28 cellular contexts compared by ENCODE assay signal in the genomic region with DNA sequence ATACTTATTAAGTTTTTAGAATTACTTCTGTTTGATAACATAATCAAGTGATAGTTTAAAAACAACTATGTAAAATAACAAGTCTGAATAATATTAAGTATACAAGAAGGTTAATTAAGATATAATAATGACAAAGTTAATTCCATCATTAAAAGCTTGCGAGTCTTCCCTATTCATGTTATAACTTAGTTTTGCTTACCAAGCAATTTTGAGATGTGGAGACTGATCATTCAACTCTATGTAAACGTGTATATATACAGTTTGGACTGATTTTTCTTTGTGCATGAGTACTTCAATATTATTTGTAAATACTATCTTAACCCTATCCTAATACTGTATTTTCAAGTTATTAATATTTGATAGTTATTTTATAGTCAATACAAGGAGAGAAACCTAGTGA.
A peak's percentile ranks its signal among the peaks of the same experiment; 100 is the strongest.
DNase-seq lines count a peak whose midpoint lies in the region; ATAC-seq, FAIRE-seq and TF ChIP-seq lines count a peak whose summit lies in the region.
"Had no signal": no experiment of that assay in that cellular context is flagged by ENCODE, and none has a peak within 500 bp of the region (broad histone marks: within the 10 kb centered on the region; RNA-seq: fewer than 3 reads in every experiment).

No MANE protein-coding gene starts in this region.

- CTCF ChIA-PET in A549 (lab: Yijun Ruan, JAX) (no interaction called here), IMR-90 (lab: Yijun Ruan, JAX) (no interaction called here), H1 (lab: Charles Lee; ENCODE audit: partially characterized antibody) (no interaction called here)

- H3K14ac ChIP-seq in IMR-90 (replicated peaks; ENCODE audit: low read depth, low read length) (no peak overlapping the region), H1 (ENCODE audit: insufficient read length) (no peak overlapping the region)

- dilution Hi-C loops in IMR-90 (cut with HindIII; ENCODE audit: low sequenced_read_pairs, unreplicated experiment): no loop called here

- H3K23me2 ChIP-seq in H1 (ENCODE audit: low read depth, low read length): no peaks in the 10 kb centered on the region

- no peak overlapping the region for H3K27ac ChIP-seq in A549
- no peak overlapping the region for H3K27ac ChIP-seq in IMR-90 (ENCODE audit: insufficient read depth, low read length)
- H3K27ac ChIP-seq in H1 (ENCODE audit: low read depth, low read length): no peak overlapping the region
- no peak overlapping the region for H3K27ac ChIP-seq in left lung
- H3K27ac ChIP-seq: BLaER1 had no signal

- H2BK120ac ChIP-seq in IMR-90 (ENCODE audit: low read depth, low read length): no peak overlapping the region
- H2BK120ac ChIP-seq in H1 (replicated peaks; ENCODE audit: low read depth, low read length): no peak overlapping the region

- H3K9me3 ChIP-seq in A549: no peaks in the 10 kb centered on the region
- H3K9me3 ChIP-seq in IMR-90 (ENCODE audit: control insufficient read depth, insufficient read depth, low read length): peaks cover 3% of the 10 kb centered on the region
- no peaks in the 10 kb centered on the region for H3K9me3 ChIP-seq in H1 (ENCODE audit: insufficient read depth in 2 of 2, low read depth in 1 of 2, low read length in 1 of 2)
- peaks cover 0 to 2% of the 10 kb centered on the region in 2 donors for H3K9me3 ChIP-seq in left lung
- H3K9me3 ChIP-seq: BE2C, BLaER1 had no signal

- peaks cover 14% of the 10 kb centered on the region for H3K9me3 Mint-ChIP-seq in activated naive CD8-positive, alpha-beta T cell treated with anti-CD3 and anti-CD28 coated beads for 36 hours

- H3K56ac ChIP-seq in IMR-90 (ENCODE audit: extremely low read depth, insufficient read depth, low read length) (no peak overlapping the region), H1 (replicated peaks; ENCODE audit: insufficient read length, low read depth, low read length) (no peak overlapping the region)

- no peak overlapping the region for H4K91ac ChIP-seq in IMR-90 (ENCODE audit: insufficient read depth, low read depth, low read length)
- H4K91ac ChIP-seq in H1 (replicated peaks; ENCODE audit: insufficient read length, low read length): no peak overlapping the region

- FAIRE-seq in A204.1 (lab: Jason Lieb, UNC) (peak; percentile 73), A549 (lab: Jason Lieb, UNC) (no peak), H1 (lab: Jason Lieb, UNC) (no peak)
- FAIRE-seq: GM12878, GM12892, GM18507, GM19239 had no signal

- H3K18ac ChIP-seq in IMR-90 (ENCODE audit: low read depth, low read length): no peak overlapping the region
- no peak overlapping the region for H3K18ac ChIP-seq in H1 (ENCODE audit: extremely low read depth, low read length)

- no peak overlapping the region for H3K4me2 ChIP-seq in A549
- H3K4me2 ChIP-seq in IMR-90 (ENCODE audit: low read depth, low read length): no peak overlapping the region
- H3K4me2 ChIP-seq in H1 (ENCODE audit: insufficient read depth in 1 of 2, low read depth in 2 of 2, low read length in 2 of 2): no peak overlapping the region
- H3K4me2 ChIP-seq: BLaER1 had no signal

- no peak overlapping the region for H3K27ac Mint-ChIP-seq in activated naive CD8-positive, alpha-beta T cell treated with anti-CD3 and anti-CD28 coated beads for 36 hours
- H3K27ac Mint-ChIP-seq: CD14-positive monocyte; CD4-positive, alpha-beta memory T cell; CD4-positive, CD25-positive, alpha-beta regulatory T cell; CD8-positive, alpha-beta memory T cell had no signal

- no peak overlapping the region for H2AK5ac ChIP-seq in IMR-90 (ENCODE audit: low read depth, low read length)
- H2AK5ac ChIP-seq in H1 (ENCODE audit: low read depth, low read length): no peak overlapping the region

- H2AK9ac ChIP-seq in IMR-90 (replicated peaks; ENCODE audit: low read depth, low read length, poor library complexity): no peak overlapping the region

- no peaks in the 10 kb centered on the region for H4K20me1 ChIP-seq in IMR-90 (ENCODE audit: insufficient read depth, low read length)
- no peaks in the 10 kb centered on the region for H4K20me1 ChIP-seq in H1 (replicated peaks in 1 of 2; ENCODE audit: control insufficient read depth in 1 of 2, insufficient read depth in 2 of 2, low read length in 2 of 2)
- H4K20me1 ChIP-seq: BLaER1 had no signal

- no peaks in the 10 kb centered on the region for H3K4me1 Mint-ChIP-seq in activated naive CD8-positive, alpha-beta T cell treated with anti-CD3 and anti-CD28 coated beads for 36 hours
- H3K4me1 Mint-ChIP-seq: CD14-positive monocyte; CD4-positive, alpha-beta memory T cell; CD4-positive, CD25-positive, alpha-beta regulatory T cell; CD8-positive, alpha-beta memory T cell had no signal

- H2BK5ac ChIP-seq in IMR-90 (ENCODE audit: low read depth, low read length, poor library complexity, severe bottlenecking) (no peak overlapping the region), H1 (ENCODE audit: low read depth, low read length) (no peak overlapping the region)

- in situ Hi-C loops in IMR-90 (cut with MboI; ENCODE audit: low sequenced_read_pairs): no loop called here

- TF ChIP-seq POLR2A in A549 (IDR thresholded peaks at IDR 0.05; ENCODE audit: low read length): no peak
- no peak for TF ChIP-seq POLR2A in IMR-90 (IDR thresholded peaks at IDR 0.05; ENCODE audit: low read depth, low read length)
- no peak for TF ChIP-seq POLR2A in H1 (IDR thresholded peaks at IDR 0.05; ENCODE audit: control extremely low read depth in 1 of 2, low read depth in 2 of 2, low read length in 2 of 2)

- H3K4me3 Mint-ChIP-seq in activated naive CD8-positive, alpha-beta T cell treated with anti-CD3 and anti-CD28 coated beads for 36 hours: no peak overlapping the region
- H3K4me3 Mint-ChIP-seq: CD14-positive monocyte; CD4-positive, alpha-beta memory T cell; CD4-positive, CD25-positive, alpha-beta regulatory T cell; CD8-positive, alpha-beta memory T cell had no signal

- ATAC-seq in A549: no peak
- no peak for ATAC-seq in IMR-90 (ENCODE audit: low read depth)
- ATAC-seq in left lung: no peak
- no peak for ATAC-seq in GM19023 (IDR thresholded peaks at IDR 0.05; ENCODE audit: unreplicated experiment)
- ATAC-seq: GM12878 had no signal

- no peak overlapping the region for H2BK12ac ChIP-seq in H1 (ENCODE audit: low read depth, low read length)

- no peaks in the 10 kb centered on the region for H3K36me3 ChIP-seq in IMR-90 (ENCODE audit: control insufficient read depth, insufficient read depth, low read length)
- no peaks in the 10 kb centered on the region for H3K36me3 ChIP-seq in H1 (ENCODE audit: control insufficient read depth in 2 of 4, insufficient read depth in 4 of 4, low read length in 3 of 4)
- H3K36me3 ChIP-seq in left lung: no peaks in the 10 kb centered on the region
- H3K36me3 ChIP-seq: BE2C, BLaER1 had no signal

- BruUV-seq in IMR-90 (replicated peaks; lab: Mats Ljungman, UMichigan): no TSS peak

- WGBS in A549 (ENCODE audit: missing lambda C conversion rate): 45% methylated on average over 2 of the region's 2 CpGs
- no CpG with 5 or more reads among the region's 2 CpGs for WGBS in IMR-90 (ENCODE audit: extremely low coverage in 2 of 2, insufficient read length in 1 of 2), 2 experiments
- WGBS in H1 (ENCODE audit: extremely low coverage in 1 of 2, insufficient coverage in 1 of 2, insufficient read length in 1 of 2, insufficient replicate concordance in 2 of 2, low coverage in 1 of 2, low lambda C conversion rate in 2 of 2, missing lambda C conversion rate in 1 of 2), 2 experiments: 93% methylated on average over 2 of the region's 2 CpGs; no CpG with 5 or more reads in 1 of the 2 experiments

- H2BK20ac ChIP-seq in IMR-90 (ENCODE audit: low read depth, low read length): no peak overlapping the region
- H2BK20ac ChIP-seq in H1 (ENCODE audit: low read length): no peak overlapping the region

- H3K23ac ChIP-seq in IMR-90 (ENCODE audit: low read depth, low read length) (no peak overlapping the region), H1 (ENCODE audit: insufficient read length) (no peak overlapping the region)

- no peaks in the 10 kb centered on the region for H3K36me3 Mint-ChIP-seq in activated naive CD8-positive, alpha-beta T cell treated with anti-CD3 and anti-CD28 coated beads for 36 hours
- H3K36me3 Mint-ChIP-seq: CD14-positive monocyte; CD4-positive, alpha-beta memory T cell; CD4-positive, CD25-positive, alpha-beta regulatory T cell; CD8-positive, alpha-beta memory T cell had no signal

- no peaks in the 10 kb centered on the region for H3K79me2 ChIP-seq in H1 (ENCODE audit: control insufficient read depth in 1 of 2, insufficient read depth in 2 of 2, low read length in 2 of 2)

- no peak overlapping the region for H3K4ac ChIP-seq in IMR-90 (ENCODE audit: low read depth, low read length)
- H3K4ac ChIP-seq in H1 (replicated peaks; ENCODE audit: insufficient read length, low read depth, low read length): no peak overlapping the region

- H2BK15ac ChIP-seq in IMR-90 (ENCODE audit: low read depth, low read length) (no peak overlapping the region), H1 (ENCODE audit: low read length) (no peak overlapping the region)

- no peaks in the 10 kb centered on the region for H3K27me3 Mint-ChIP-seq in activated naive CD8-positive, alpha-beta T cell treated with anti-CD3 and anti-CD28 coated beads for 36 hours
- H3K27me3 Mint-ChIP-seq: CD4-positive, alpha-beta memory T cell; CD4-positive, CD25-positive, alpha-beta regulatory T cell; CD8-positive, alpha-beta memory T cell had no signal

- TF ChIP-seq EP300 in A549 (IDR thresholded peaks at IDR 0.05) (no peak), H1 (IDR thresholded peaks at IDR 0.05; ENCODE audit: borderline replicate concordance in 1 of 2, low read depth in 2 of 2, low read length in 2 of 2) (no peak)

- no peaks in the 10 kb centered on the region for H3K9me1 ChIP-seq in IMR-90 (ENCODE audit: insufficient read depth, low read length)

- TF ChIP-seq CTCF in A549 (IDR thresholded peaks at IDR 0.05) (no peak), IMR-90 (conservative IDR thresholded peaks at IDR 0.05; ENCODE audit: low read depth, low read length) (no peak), H1 (IDR thresholded peaks at IDR 0.05; ENCODE audit: control extremely low read depth in 1 of 3, insufficient read depth in 1 of 3, low read depth in 1 of 3, low read length in 3 of 3) (no peak), left lung (IDR thresholded peaks at IDR 0.05) (no peak)

- no peak overlapping the region for H3K9ac ChIP-seq in IMR-90 (ENCODE audit: low read depth, low read length)
- H3K9ac ChIP-seq in H1 (replicated peaks in 1 of 4; ENCODE audit: extremely low read depth in 1 of 4, low read depth in 3 of 4, low read length in 3 of 4): no peak overlapping the region
- H3K9ac ChIP-seq: BLaER1 had no signal

- no peak for DNase-seq in A549 (ENCODE audit: low read depth in 1 of 2, low spot score in 1 of 2)
- DNase-seq in IMR-90: no peak
- no peak for DNase-seq in H1 (ENCODE audit: low read depth in 1 of 2, low spot score in 2 of 2)
- no peak for DNase-seq in left lung
- DNase-seq in activated naive CD8-positive, alpha-beta T cell treated with anti-CD3 and anti-CD28 coated beads for 36 hours: no peak
- no peak for DNase-seq in NCI-H2227 (lab: John Stamatoyannopoulos, UW; ENCODE audit: unreplicated experiment)
- DNase-seq: 8988T; ACHN; BE2C; C1 segment of cervical spinal cord; CD4-positive, alpha-beta memory T cell; CD4-positive, CD25-positive, alpha-beta regulatory T cell; CD8-positive, alpha-beta memory T cell; COR-L47; DMS 273 treated with DMSO at 0.1 percent for 48 hours; DMS153; DMS53; DMS79; DND-41; GDM1 had no signal

- TF ChIP-seq RAD21 in A549 (conservative IDR thresholded peaks at IDR 0.05 in 1 of 2, IDR thresholded peaks at IDR 0.05 in 1 of 2): no peak
- TF ChIP-seq RAD21 in IMR-90 (IDR thresholded peaks at IDR 0.05; ENCODE audit: low read length): no peak
- no peak for TF ChIP-seq RAD21 in H1 (IDR thresholded peaks at IDR 0.05 in 1 of 2, conservative IDR thresholded peaks at IDR 0.05 in 1 of 2; ENCODE audit: low read depth in 2 of 2, low read length in 2 of 2)

- intact Hi-C loops in IMR-90 (cut with micrococcal nuclease): no loop called here
- intact Hi-C loops in left lung (cut with DNase I): no loop called here

- H3K4me3 ChIP-seq in A549 (no peak overlapping the region), IMR-90 (ENCODE audit: insufficient read depth, low read depth, low read length) (no peak overlapping the region), H1 (ENCODE audit: extremely low read depth in 1 of 4, insufficient read depth in 2 of 4, low read depth in 3 of 4, low read length in 4 of 4) (no peak overlapping the region), left lung (no peak overlapping the region)
- H3K4me3 ChIP-seq: BLaER1, GM12878 had no signal

- H4K5ac ChIP-seq in IMR-90 (ENCODE audit: low read depth, low read length) (no peak overlapping the region), H1 (ENCODE audit: insufficient read length, low read depth, low read length) (no peak overlapping the region)

- POLR2A ChIA-PET in A549 (lab: Yijun Ruan, JAX) (no interaction called here), IMR-90 (lab: Charles Lee; ENCODE audit: unreplicated experiment) (no interaction called here), H1 (lab: Charles Lee; ENCODE audit: partially characterized antibody) (no interaction called here)

- H4K8ac ChIP-seq in IMR-90 (ENCODE audit: low read depth in 2 of 2, low read length in 2 of 2) (no peak overlapping the region), H1 (ENCODE audit: extremely low read depth, insufficient read depth, low read length) (no peak overlapping the region)

- H3K79me1 ChIP-seq in IMR-90 (ENCODE audit: low read depth in 1 of 2, low read length in 2 of 2) (no peaks in the 10 kb centered on the region), H1 (ENCODE audit: low read depth, low read length) (no peaks in the 10 kb centered on the region)

- H2AFZ ChIP-seq in IMR-90 (replicated peaks; ENCODE audit: low read length, poor library complexity) (no peak overlapping the region), H1 (ENCODE audit: low read length) (no peak overlapping the region)

- H3K4me1 ChIP-seq in A549 (no peaks in the 10 kb centered on the region), IMR-90 (ENCODE audit: control insufficient read depth, insufficient read depth, low read length) (no peaks in the 10 kb centered on the region), H1 (replicated peaks in 1 of 4; ENCODE audit: control insufficient read depth in 3 of 4, insufficient read depth in 4 of 4, low read length in 3 of 4) (no peaks in the 10 kb centered on the region), left lung (no peaks in the 10 kb centered on the region)
- H3K4me1 ChIP-seq: BE2C, BLaER1 had no signal

- H3K27me3 ChIP-seq in IMR-90 (ENCODE audit: control insufficient read depth, insufficient read depth, low read length) (no peaks in the 10 kb centered on the region), H1 (replicated peaks in 1 of 4; ENCODE audit: control insufficient read depth in 3 of 4, extremely low read depth in 1 of 4, insufficient read depth in 3 of 4, low read length in 3 of 4) (no peaks in the 10 kb centered on the region), left lung (no peaks in the 10 kb centered on the region)
- H3K27me3 ChIP-seq: BE2C, BLaER1 had no signal
